24 cellular contexts compared by ENCODE assay signal in the genomic region with DNA sequence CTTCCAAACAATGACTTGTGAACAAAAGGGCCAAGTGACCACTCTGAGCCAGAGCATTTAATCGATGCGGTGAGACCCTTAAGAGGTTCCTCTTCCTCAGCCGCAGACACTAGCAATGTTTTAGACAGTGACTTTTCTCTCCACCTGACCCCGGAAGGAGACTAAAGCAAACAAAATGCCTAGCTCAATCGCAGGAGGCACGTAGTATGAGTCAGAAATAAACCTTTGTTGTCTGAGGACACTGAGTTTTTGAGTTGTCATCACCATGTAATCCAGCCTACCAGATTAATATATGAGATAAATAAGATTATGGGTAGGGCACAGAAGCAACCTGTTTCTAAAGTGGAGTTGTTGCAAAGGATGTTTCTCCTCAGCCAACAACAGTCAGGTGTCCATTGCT.
A peak's percentile ranks its signal among the peaks of the same experiment; 100 is the strongest.
DNase-seq lines count a peak whose midpoint lies in the region; ATAC-seq, FAIRE-seq and TF ChIP-seq lines count a peak whose summit lies in the region.
"Had no signal": no experiment of that assay in that cellular context is flagged by ENCODE, and none has a peak within 500 bp of the region (broad histone marks: within the 10 kb centered on the region; RNA-seq: fewer than 3 reads in every experiment).

No MANE protein-coding gene starts in this region.

- peak; percentile 16 for DNase-seq in NCI-H82 (lab: John Stamatoyannopoulos, UW)
- no peak for DNase-seq in NCI-H82 treated with DMSO at 0.1 percent for 48 hours (lab: John Stamatoyannopoulos, UW; ENCODE audit: unreplicated experiment)
- DNase-seq in astrocyte (ENCODE audit: low read depth) = no peak
- no peak for DNase-seq in epithelial cell of prostate (ENCODE audit: low read depth, low spot score)
- no peak for DNase-seq in right lobe of liver
- no peak for DNase-seq in NCI-H146 (lab: John Stamatoyannopoulos, UW)
- no peak for DNase-seq in GM12891 (ENCODE audit: insufficient read length, low spot score)
- no peak for DNase-seq in T-helper 2 cell
- DNase-seq: Caco-2; CD4-positive, CD25-positive, alpha-beta regulatory T cell; CD8-positive, alpha-beta T cell; DMS153; DMS79 treated with DMSO at 0.1 percent for 48 hours; GF-D8; HFFc6 had no signal

- no peak overlapping the region for H3K9ac ChIP-seq in astrocyte (ENCODE audit: low read length)
- H3K9ac ChIP-seq: BLaER1 had no signal

- H3K4me3 ChIP-seq in astrocyte (ENCODE audit: insufficient read depth, low read depth, low read length) = no peak overlapping the region
- H3K4me3 ChIP-seq in right lobe of liver = no peak overlapping the region
- H3K4me3 ChIP-seq: BLaER1, GM23338, HAP-1 had no signal

- no peak for ATAC-seq in right lobe of liver
- ATAC-seq: CD8-positive, alpha-beta T cell; GM23338 had no signal

- H3K27ac ChIP-seq in astrocyte (ENCODE audit: low read depth, low read length) = no peak overlapping the region
- H3K27ac ChIP-seq in epithelial cell of prostate = peak overlapping the region; percentile 44
- H3K27ac ChIP-seq in right lobe of liver = peak overlapping the region in 2 of 3 donors; percentile 55 to 70
- H3K27ac ChIP-seq: 22Rv1, BLaER1, C4-2B had no signal

- no peak overlapping the region for H2AFZ ChIP-seq in astrocyte (ENCODE audit: low read depth, low read length)
- H2AFZ ChIP-seq: GM23338 had no signal

- H3K36me3 ChIP-seq in astrocyte (ENCODE audit: insufficient read depth, low read length) = no peaks in the 10 kb centered on the region
- H3K36me3 ChIP-seq in right lobe of liver = no peaks in the 10 kb centered on the region
- H3K36me3 ChIP-seq: BLaER1, HAP-1 had no signal

- no peak overlapping the region for H3K4me3 Mint-ChIP-seq in astrocyte (ENCODE audit: unreplicated experiment)
- H3K4me3 Mint-ChIP-seq: B cell; CD4-positive, CD25-positive, alpha-beta regulatory T cell; CD8-positive, alpha-beta T cell; GM23338; HFFc6 had no signal

- intact Hi-C loops in right lobe of liver (cut with DNase I) = no loop called here

- H3K79me2 ChIP-seq in astrocyte (ENCODE audit: insufficient read depth, low read length) = no peaks in the 10 kb centered on the region

- WGBS in right lobe of liver (ENCODE audit: insufficient coverage, low coverage, low lambda C conversion rate, missing lambda C conversion rate) = 94% methylated on average over 6 of the region's 6 CpGs

- H3K9me3 ChIP-seq in astrocyte (ENCODE audit: insufficient read depth, low read depth, low read length) (peaks cover 8% of the 10 kb centered on the region), right lobe of liver (no peaks in the 10 kb centered on the region)
- H3K9me3 ChIP-seq: Caco-2 had no signal

- H3K27me3 ChIP-seq in astrocyte (ENCODE audit: insufficient read depth, low read length) (no peaks in the 10 kb centered on the region), right lobe of liver (no peaks in the 10 kb centered on the region)
- H3K27me3 ChIP-seq: BLaER1 had no signal

- no peak overlapping the region for H3K4me2 ChIP-seq in astrocyte (ENCODE audit: low read length)
- H3K4me2 ChIP-seq: BLaER1, GM23338 had no signal

- peak overlapping the region; percentile 58 for H3K27ac Mint-ChIP-seq in astrocyte (ENCODE audit: unreplicated experiment)
- H3K27ac Mint-ChIP-seq: B cell; CD4-positive, CD25-positive, alpha-beta regulatory T cell; CD8-positive, alpha-beta T cell; GM23338; HFFc6 had no signal

- H3K36me3 Mint-ChIP-seq in astrocyte (ENCODE audit: low read depth, unreplicated experiment) = peaks cover 13% of the 10 kb centered on the region
- H3K36me3 Mint-ChIP-seq: CD4-positive, CD25-positive, alpha-beta regulatory T cell; CD8-positive, alpha-beta T cell had no signal

- H4K20me1 ChIP-seq in astrocyte (ENCODE audit: insufficient read depth, low read length) = no peaks in the 10 kb centered on the region
- H4K20me1 ChIP-seq: BLaER1 had no signal

- H3K27me3 Mint-ChIP-seq in astrocyte (ENCODE audit: low read depth, unreplicated experiment) = no peaks in the 10 kb centered on the region
- H3K27me3 Mint-ChIP-seq: B cell had no signal

- TF ChIP-seq POLR2A in right lobe of liver (IDR thresholded peaks at IDR 0.05) (no peak), GM12891 (IDR thresholded peaks at IDR 0.05; ENCODE audit: low read depth, low read length) (no peak)

- no peak for FAIRE-seq in astrocyte (lab: Jason Lieb, UNC)
- FAIRE-seq in GM12891 (lab: Jason Lieb, UNC) = no peak
- FAIRE-seq: A204.1, GM12892, H54 had no signal

- H3K4me1 Mint-ChIP-seq in astrocyte (ENCODE audit: low read depth, unreplicated experiment) = peaks cover 7% of the 10 kb centered on the region
- H3K4me1 Mint-ChIP-seq: CD4-positive, CD25-positive, alpha-beta regulatory T cell; GM23338 had no signal

- H3K9me3 Mint-ChIP-seq in astrocyte (ENCODE audit: unreplicated experiment) = peaks cover 20% of the 10 kb centered on the region

- H3K4me1 ChIP-seq in astrocyte (ENCODE audit: insufficient read depth, low read length) = peaks cover 11% of the 10 kb centered on the region
- peaks cover 0 to 52% (median 15%) of the 10 kb centered on the region in 4 donors for H3K4me1 ChIP-seq in right lobe of liver
- H3K4me1 ChIP-seq: BLaER1, Caco-2, HAP-1 had no signal

- TF ChIP-seq CTCF in astrocyte (IDR thresholded peaks at IDR 0.05; ENCODE audit: insufficient read depth, low read depth, low read length) = no peak
- no peak for TF ChIP-seq CTCF in right lobe of liver (IDR thresholded peaks at IDR 0.05)

TF ChIP-seq in GM12891, 5 proteins besides CTCF, POLR2A, EP300 and RAD21:
- TF ChIP-seq TAF1 (IDR thresholded peaks at IDR 0.05; ENCODE audit: low read depth, low read length) (no peak), POLR2AphosphoS5 (IDR thresholded peaks at IDR 0.05; ENCODE audit: low read depth, low read length) (no peak), PAX5 (IDR thresholded peaks at IDR 0.05; ENCODE audit: insufficient read depth, low read length, severe bottlenecking) (no peak), POU2F2 (IDR thresholded peaks at IDR 0.05; ENCODE audit: low read depth, low read length) (no peak), SPI1 (IDR thresholded peaks at IDR 0.05; ENCODE audit: low read depth, low read length) (no peak)
